Comparison of ENCODE assay signal across 8 cellular contexts in genomic region chr12:64222011-64222765, GRCh38. TPM values are rescaled to one million over a fixed set of nuclear protein-coding genes. Genes with fewer than 3 reads are reported as not detected.
DNase-seq lines count a peak whose midpoint lies in the region; ATAC-seq and TF ChIP-seq lines count a peak whose summit lies in the region.

Gene KICS2, minus strand, starts transcription at chr12:64222296. Its CDS starts 59 bp downstream, at chr12:64222237.

- H3K36me3 Mint-ChIP-seq in activated naive CD8-positive, alpha-beta T cell treated with anti-CD3 and anti-CD28 coated beads for 36 hours = peaks cover 2% of the 10 kb centered on the region

- H3K9me3 Mint-ChIP-seq in activated naive CD8-positive, alpha-beta T cell treated with anti-CD3 and anti-CD28 coated beads for 36 hours = no peaks in the 10 kb centered on the region

- TF ChIP-seq CTCF in GM12864 (IDR thresholded peaks at IDR 0.05; ENCODE audit: low read depth, low read length, missing control alignments) (no peak), ovary (IDR thresholded peaks at IDR 0.05) (peak in 1 of 3 donors; percentile 27), thyroid gland (IDR thresholded peaks at IDR 0.05) (no peak)

- peaks cover 8% of the 10 kb centered on the region for H3K27me3 Mint-ChIP-seq in activated naive CD8-positive, alpha-beta T cell treated with anti-CD3 and anti-CD28 coated beads for 36 hours

- peak; percentile 82 for DNase-seq in GM12864 (ENCODE audit: low read depth)
- peak; percentile 89 for DNase-seq in NCI-H1105 (lab: John Stamatoyannopoulos, UW)
- peak; percentile 27 for DNase-seq in SKM-1 (lab: John Stamatoyannopoulos, UW; ENCODE audit: unreplicated experiment)
- peak; percentile 94 for DNase-seq in activated naive CD8-positive, alpha-beta T cell treated with anti-CD3 and anti-CD28 coated beads for 36 hours
- peak; percentile 97 for DNase-seq in Right ventricle myocardium inferior (ENCODE audit: missing footprints)
- DNase-seq in ovary = peak; percentile 93 to 96 (median 94)
- peak; percentile 93 to 95 for DNase-seq in thyroid gland

- intact Hi-C loops in Right ventricle myocardium inferior (cut with DNase I) = loop anchor here (1.0 to 5.0 kb wide), 2 partner anchors 125 to 379 kb away; no protein-coding TSS in a partner anchor
- intact Hi-C loops in ovary (cut with DNase I) = loop anchor here in 1 of 4 donors (10.0 kb wide), 1 partner anchor 377 kb away; the partner anchor contains the start of gene SRGAP1
- intact Hi-C loops in thyroid gland (cut with DNase I) = no loop called here

- no peaks in the 10 kb centered on the region for H3K4me1 ChIP-seq in ovary (ENCODE audit: insufficient read depth)
- peaks cover 4 to 16% of the 10 kb centered on the region in 2 donors for H3K4me1 ChIP-seq in thyroid gland

- H3K27ac ChIP-seq in ovary = peak within 1 kb of the TSS; percentile 54 to 94
- peak within 1 kb of the TSS; percentile 71 to 94 (median 91) for H3K27ac ChIP-seq in thyroid gland

- peak within 1 kb of the TSS; percentile 94 for H3K27ac Mint-ChIP-seq in activated naive CD8-positive, alpha-beta T cell treated with anti-CD3 and anti-CD28 coated beads for 36 hours

- TF ChIP-seq POLR2A in ovary (IDR thresholded peaks at IDR 0.05) (peak; percentile 92), thyroid gland (IDR thresholded peaks at IDR 0.05) (peak; percentile 61 to 92)

- WGBS in ovary, 3 donors = 0 to 1% (median 1%) methylated on average over 56 of the region's 56 CpGs
- 1 to 2% methylated on average over 11 to 34 of the region's 56 CpGs for WGBS in thyroid gland, 2 donors

- no peaks in the 10 kb centered on the region for H3K27me3 ChIP-seq in ovary
- no peaks in the 10 kb centered on the region for H3K27me3 ChIP-seq in thyroid gland

- peak; percentile 98 for ATAC-seq in HG02642 (IDR thresholded peaks at IDR 0.05; ENCODE audit: poor library complexity, unreplicated experiment)
- ATAC-seq in Right ventricle myocardium inferior = peak; percentile 99

- H3K4me1 Mint-ChIP-seq in activated naive CD8-positive, alpha-beta T cell treated with anti-CD3 and anti-CD28 coated beads for 36 hours = peaks cover 30% of the 10 kb centered on the region

- H3K9me3 ChIP-seq in ovary (no peaks in the 10 kb centered on the region), thyroid gland (no peaks in the 10 kb centered on the region)

- peak within 1 kb of the TSS; percentile 91 for H3K4me3 Mint-ChIP-seq in activated naive CD8-positive, alpha-beta T cell treated with anti-CD3 and anti-CD28 coated beads for 36 hours

- H3K36me3 ChIP-seq in ovary (no peaks in the 10 kb centered on the region), thyroid gland (no peaks in the 10 kb centered on the region)

- peak within 1 kb of the TSS; percentile 96 for H3K4me3 ChIP-seq in GM12864 (ENCODE audit: low read depth, low read length)
- peak within 1 kb of the TSS; percentile 79 for H3K4me3 ChIP-seq in ovary
- peak within 1 kb of the TSS; percentile 50 to 74 (median 52) for H3K4me3 ChIP-seq in thyroid gland (replicated peaks in 1 of 3)

- no peak for TF ChIP-seq EP300 in ovary (IDR thresholded peaks at IDR 0.05)

RNA-seq across cellular contexts. Expression of gene KICS2, which starts in this region (rescaled TPM):
- 10 to 100 TPM; 12.9 to 13.4 TPM for total RNA-seq in activated naive CD8-positive, alpha-beta T cell treated with anti-CD3 and anti-CD28 coated beads for 36 hours
- total RNA-seq in Right ventricle myocardium inferior (3.8 TPM), ovary (10 to 100 TPM in 2 of 7 donors, 1 to 10 TPM in 5; 7.9 to 15.2 (median 8.2) TPM), thyroid gland (10 to 100 TPM; 11.9 to 20.0 (median 18.6) TPM)
- 1 to 10 TPM; 3.4 to 6.0 TPM for polyA plus RNA-seq in ovary

Comparison
In these comparisons a context has a peak if more than half of its experiments do, and no peak if none do; other contexts are left out.
1. Peak in every context shown above with its lines: DNase-seq, ATAC-seq, H3K4me3 ChIP-seq and H3K27ac ChIP-seq.
2. DNase-seq: peak in every context shown above with its lines; median percentile 97 in Right ventricle myocardium inferior; 94 in activated naive CD8-positive, alpha-beta T cell treated with anti-CD3 and anti-CD28 coated beads for 36 hours; 94 in ovary; 94 in thyroid gland; 89 in NCI-H1105; 82 in GM12864; 27 in SKM-1.